Comparison of ENCODE assay signal across 1 cellular context in the genomic region with DNA sequence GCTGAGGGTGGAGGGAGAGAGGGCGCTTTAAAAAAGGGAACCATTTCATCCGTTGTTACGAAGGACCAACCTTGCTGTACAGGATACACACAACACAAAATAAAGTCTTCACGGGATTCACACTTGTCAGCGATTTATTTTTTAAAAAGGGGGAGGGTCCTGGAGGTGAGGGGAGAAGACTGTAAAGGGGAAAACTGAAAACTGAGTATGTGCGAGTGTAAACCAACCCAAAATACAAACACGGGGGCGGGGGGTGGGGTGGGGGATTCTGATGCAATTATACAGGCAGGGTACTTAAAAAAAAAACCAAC.
TF ChIP-seq lines count a peak whose summit lies in the region.

No MANE protein-coding gene starts in this region.

TF ChIP-seq in GM23338, 12 proteins besides CTCF, POLR2A, EP300 and RAD21 (continued from another document):
- TF ChIP-seq ZNF331 (CRISPR knock-in tag; IDR thresholded peaks at IDR 0.05; ENCODE audit: low read depth), result no peak
